8 cellular contexts compared by ENCODE assay signal in the genomic region with DNA sequence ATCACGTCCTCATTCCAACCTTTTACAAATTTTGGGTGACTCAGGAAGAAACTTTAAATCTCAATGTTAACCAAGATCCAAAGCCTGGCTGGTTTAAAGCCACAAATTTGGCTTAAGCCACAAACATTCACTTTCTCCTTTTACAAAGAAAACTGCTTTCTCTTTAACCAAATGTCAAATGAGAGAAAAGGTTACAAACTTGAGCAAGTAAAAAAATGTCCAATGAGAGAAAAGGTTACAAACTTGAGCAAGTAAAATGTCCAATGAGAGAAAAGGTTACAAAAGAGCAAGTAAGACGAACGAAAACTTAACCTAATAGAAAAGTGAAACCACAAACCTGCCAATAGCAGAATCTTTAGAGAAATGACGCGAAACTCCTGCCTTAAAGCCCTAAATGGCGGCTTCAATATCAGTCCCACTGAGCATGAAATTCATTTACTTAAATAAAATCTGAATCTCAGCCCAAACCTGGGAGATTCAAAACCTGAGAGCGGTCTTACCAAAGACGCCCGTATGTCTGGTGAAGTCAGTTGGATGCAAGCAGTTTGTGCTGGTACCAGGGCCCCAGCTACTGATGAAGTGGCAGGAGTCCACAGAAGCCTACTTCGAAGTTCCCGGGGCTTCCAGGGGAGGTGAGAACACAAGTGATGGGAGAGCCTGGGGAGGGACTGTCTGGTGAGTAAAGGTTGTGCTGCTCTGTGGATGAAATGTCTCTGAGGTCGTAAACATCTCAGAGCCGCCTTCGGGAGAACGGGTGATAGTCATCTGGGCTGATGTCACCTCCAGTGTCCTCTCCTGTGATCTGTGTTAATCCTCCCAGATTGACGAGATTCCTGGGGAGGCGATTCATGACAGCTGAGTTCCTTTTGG.
A peak's percentile ranks its signal among the peaks of the same experiment; 100 is the strongest.
DNase-seq lines count a peak whose midpoint lies in the region; ATAC-seq, FAIRE-seq and TF ChIP-seq lines count a peak whose summit lies in the region.

No MANE protein-coding gene starts in this region.

- ATAC-seq in GM21390 (IDR thresholded peaks at IDR 0.05; ENCODE audit: unreplicated experiment) = peak; percentile 82
- ATAC-seq in activated naive CD4-positive, alpha-beta T cell treated with anti-CD3 and anti-CD28 coated beads, Interleukin-2, amount 50 U/mL, for 72 hours = peak; percentile 84 to 88

- peak overlapping the region; percentile 74 for H3K9ac ChIP-seq in rectal smooth muscle tissue (ENCODE audit: low read length)

- H3K27ac ChIP-seq in Peyer's patch = peak overlapping the region; percentile 85 to 92 (median 87)
- H3K27ac ChIP-seq in rectal smooth muscle tissue (ENCODE audit: low read depth, low read length) = peak overlapping the region; percentile 80

- no peaks in the 10 kb centered on the region for H3K9me3 ChIP-seq in Peyer's patch

- H3K9me3 Mint-ChIP-seq in activated naive CD4-positive, alpha-beta T cell treated with anti-CD3 and anti-CD28 coated beads, Interleukin-2, amount 50 U/mL, for 72 hours = peaks cover under 1 to 2% of the 10 kb centered on the region in 2 donors

- H3K36me3 ChIP-seq in Peyer's patch (no peaks in the 10 kb centered on the region), rectal smooth muscle tissue (ENCODE audit: control insufficient read depth, insufficient read depth, low read length) (no peaks in the 10 kb centered on the region)

- FAIRE-seq in D721Med (lab: Jason Lieb, UNC) = no peak

- peak in 1 of 2 donors; percentile 37 for TF ChIP-seq POLR2A in Peyer's patch (IDR thresholded peaks at IDR 0.05)

- H3K27me3 ChIP-seq in Peyer's patch = no peaks in the 10 kb centered on the region
- no peaks in the 10 kb centered on the region for H3K27me3 ChIP-seq in rectal smooth muscle tissue (ENCODE audit: control insufficient read depth, insufficient read depth, low read length)

- H3K4me1 ChIP-seq in Peyer's patch (peaks cover 0 to 9% (median 2%) of the 10 kb centered on the region in 4 donors), rectal smooth muscle tissue (ENCODE audit: control insufficient read depth, insufficient read depth, low read length) (no peaks in the 10 kb centered on the region)

- peak overlapping the region; percentile 97 to 99 for H3K27ac Mint-ChIP-seq in activated naive CD4-positive, alpha-beta T cell treated with anti-CD3 and anti-CD28 coated beads, Interleukin-2, amount 50 U/mL, for 72 hours

- H3K4me3 ChIP-seq in Peyer's patch (peak overlapping the region; percentile 55 to 67 (median 56)), rectal smooth muscle tissue (ENCODE audit: low read length) (peak overlapping the region; percentile 75)

- peaks cover 8 to 10% of the 10 kb centered on the region in 2 donors for H3K36me3 Mint-ChIP-seq in activated naive CD4-positive, alpha-beta T cell treated with anti-CD3 and anti-CD28 coated beads, Interleukin-2, amount 50 U/mL, for 72 hours

- peak; percentile 80 for DNase-seq in Daoy (ENCODE audit: low read depth)
- DNase-seq in HPDE6-E6E7 (ENCODE audit: extremely low spot score) = peak; percentile 69
- DNase-seq in Peyer's patch = peak; percentile 42 to 72 (median 69)
- peak; percentile 45 to 72 for DNase-seq in activated naive CD4-positive, alpha-beta T cell treated with anti-CD3 and anti-CD28 coated beads, Interleukin-2, amount 50 U/mL, for 72 hours (ENCODE audit: low spot score in 2 of 2)
- peak; percentile 99 for DNase-seq in glomerular endothelial cell (ENCODE audit: extremely low read depth, low read depth, low spot score)
- no peak for DNase-seq in D721Med (ENCODE audit: insufficient read length, low spot score)

- TF ChIP-seq CTCF in Peyer's patch (IDR thresholded peaks at IDR 0.05) (no peak), D721Med (IDR thresholded peaks at IDR 0.05; ENCODE audit: insufficient read depth, missing control alignments) (no peak)
